Comparison of ENCODE assay signal across 29 cellular contexts in the genomic region with DNA sequence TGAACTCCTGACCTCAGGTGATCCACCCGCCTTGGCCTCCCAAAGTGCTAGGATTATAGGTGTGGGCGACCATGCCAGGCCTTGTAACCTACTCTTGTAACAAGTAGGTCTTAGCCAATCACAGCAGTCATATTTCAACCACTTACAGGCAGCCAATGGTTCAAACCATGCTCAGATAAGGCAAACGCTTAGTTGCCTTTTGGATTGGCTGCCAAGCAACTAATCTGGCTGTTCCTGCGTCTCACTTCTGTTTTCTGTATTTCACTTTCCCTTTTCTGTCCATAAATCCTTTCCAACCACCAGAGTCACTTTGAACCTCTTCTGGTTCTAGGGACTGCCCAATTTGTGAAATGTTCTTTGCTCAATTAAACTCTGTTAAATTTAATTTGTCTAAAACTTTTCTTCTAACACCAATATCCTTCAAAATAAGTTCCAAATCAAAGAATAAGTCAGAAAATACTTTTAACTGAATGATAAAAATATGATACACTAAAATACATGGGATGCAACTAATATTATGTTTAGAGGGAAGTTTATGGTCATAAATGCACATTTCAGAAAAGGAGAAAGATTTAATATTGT. TPM values are rescaled to one million over a fixed set of nuclear protein-coding genes. Genes with fewer than 3 reads are reported as not detected.
"Had no signal": no experiment of that assay in that cellular context is flagged by ENCODE, and none has a peak within 500 bp of the region (broad histone marks: within the 10 kb centered on the region; RNA-seq: fewer than 3 reads in every experiment).

No MANE protein-coding gene starts in this region.

- H3K27me3 ChIP-seq: hepatocyte, left lung, right lobe of liver, stomach, uterus had no signal

- H3K27ac ChIP-seq: foreskin keratinocyte, hepatocyte, left lung, right lobe of liver, skin epidermis, stomach, suprapubic skin, transverse colon, uterus, WERI-Rb-1 had no signal

- H3K4me3 ChIP-seq: hepatocyte, left lung, lung, right lobe of liver, skin epidermis, stomach, suprapubic skin, transverse colon, uterus had no signal

- ATAC-seq: activated CD8-positive, alpha-beta memory T cell treated with anti-CD3 and anti-CD28 coated beads, Interleukin-2, amount 10 ng/mL, durations not matched to agents 7 days and 5 days; activated CD8-positive, alpha-beta T cell treated with anti-CD3 and anti-CD28 coated beads for 36 hours; foreskin keratinocyte; left lung; stimulated activated effector memory CD8-positive, alpha-beta T cell treated with anti-CD3 and anti-CD28 coated beads, Interleukin-12 subunit alpha, Interleukin-12 subunit beta, amount 100 ng/mL, for 72 hours had no signal

- DNase-seq: activated CD4-positive, alpha-beta T cell treated with anti-CD3 and anti-CD28 coated beads, Interleukin-2, amount 10 ng/mL, durations not matched to agents 7 days and 5 days; activated CD4-positive, CD25-positive, alpha-beta regulatory T cell treated with anti-CD3 and anti-CD28 coated beads, Interleukin-2, amount 50 U/mL, for 72 hours; activated CD8-positive, alpha-beta memory T cell treated with anti-CD3 and anti-CD28 coated beads, Interleukin-2, amount 10 ng/mL, durations not matched to agents 7 days and 5 days; activated CD8-positive, alpha-beta T cell treated with anti-CD3 and anti-CD28 coated beads for 36 hours; activated gamma-delta T cell treated with Interleukin-2 at 50 U/mL for 16 hours; activated T-cell treated with anti-CD3 and anti-CD28 coated beads for 4 hours; aorta; dermis blood vessel endothelial cell; effector CD8-positive, alpha-beta T cell; erythroblast; foreskin keratinocyte; immature natural killer cell; kidney glomerular epithelial cell; left lung; naive B cell; occipital lobe; right lobe of liver; stimulated activated CD4-positive, alpha-beta T cell treated with anti-CD3 and anti-CD28 coated beads, Interleukin-1b, Interleukin-23, amount 100 ng/mL, for 48 hours; stomach; transverse colon; uterus; WERI-Rb-1 had no signal

- H3K36me3 ChIP-seq: left lung, right lobe of liver, stomach, suprapubic skin, transverse colon, uterus, WERI-Rb-1 had no signal

- H3K9me3 ChIP-seq: right lobe of liver, suprapubic skin had no signal

- H3K4me1 ChIP-seq: foreskin keratinocyte, left lung, right lobe of liver, suprapubic skin, uterus had no signal

RNA-seq across cellular contexts. Expression of a gene that starts 19.0 kb away (rescaled TPM):
- total RNA-seq: dermis blood vessel endothelial cell, fibroblast of lung, foreskin keratinocyte, hepatocyte, neural crest cell, occipital lobe had no signal

RNA-seq across cellular contexts. Expression of a gene that starts 50.7 kb away (rescaled TPM):
- total RNA-seq: activated CD4-positive, alpha-beta T cell treated with anti-CD3 and anti-CD28 coated beads, Interleukin-2, amount 10 ng/mL, durations not matched to agents 7 days and 5 days; foreskin keratinocyte had no signal
